ENCODE assay signal across 24 cellular contexts in genomic region chr10:86336341-86336740, GRCh38. TPM values are rescaled to one million over a fixed set of nuclear protein-coding genes. Genes with fewer than 3 reads are reported as not detected.
DNase-seq lines count a peak whose midpoint lies in the region; ATAC-seq and TF ChIP-seq lines count a peak whose summit lies in the region.
"Had no signal": no experiment of that assay in that cellular context is flagged by ENCODE, and none has a peak within 500 bp of the region (broad histone marks: within the 10 kb centered on the region; RNA-seq: fewer than 3 reads in every experiment).

No MANE protein-coding gene starts in this region.

- H3K36me3 Mint-ChIP-seq in glutamatergic neuron (ENCODE audit: unreplicated experiment): no peaks in the 10 kb centered on the region

- H3K36me3 ChIP-seq in gastroesophageal sphincter: no peaks in the 10 kb centered on the region
- H3K36me3 ChIP-seq: BE2C, MG63, SJSA1 had no signal

- intact Hi-C loops in sciatic nerve (cut with DNase I): no loop called here

- H3K4me3 ChIP-seq in gastroesophageal sphincter: no peak overlapping the region
- H3K4me3 ChIP-seq: GM23338, MG63, SJSA1 had no signal

- H3K27me3 ChIP-seq in gastroesophageal sphincter: peaks cover 27% of the 10 kb centered on the region
- H3K27me3 ChIP-seq: BE2C, MG63, SJSA1 had no signal

- peaks cover 8% of the 10 kb centered on the region for H3K27me3 Mint-ChIP-seq in glutamatergic neuron (ENCODE audit: unreplicated experiment)

- peaks cover 2% of the 10 kb centered on the region for H3K4me1 Mint-ChIP-seq in glutamatergic neuron (ENCODE audit: low read depth, unreplicated experiment)

- H3K9me3 ChIP-seq in gastroesophageal sphincter: no peaks in the 10 kb centered on the region
- H3K9me3 ChIP-seq: BE2C, MG63, SJSA1 had no signal

- DNase-seq in NCI-H82 (lab: John Stamatoyannopoulos, UW) (peak; percentile 5), NCI-H82 treated with DMSO at 0.1 percent for 48 hours (lab: John Stamatoyannopoulos, UW; ENCODE audit: unreplicated experiment) (no peak), glutamatergic neuron (peak; percentile 5), sciatic nerve (ENCODE audit: low spot score) (peak; percentile 23), NCI-H1092 (lab: John Stamatoyannopoulos, UW) (no peak), LoVo (ENCODE audit: low spot score) (no peak)
- DNase-seq: 8988T, ACHN, BE2C, H9, KBM-7, MG63, NCI-H1694 treated with DMSO at 0.1 percent for 48 hours, NCI-H2081 treated with DMSO at 0.1 percent for 48 hours, NCI-H2171, NCI-H226, NCI-H510A, PC-3 had no signal

- peaks cover 2% of the 10 kb centered on the region for H3K9me3 Mint-ChIP-seq in glutamatergic neuron (ENCODE audit: unreplicated experiment)

- 77 to 82% methylated on average over 6 of the region's 10 CpGs for WGBS in gastroesophageal sphincter (ENCODE audit: low coverage in 1 of 2), 2 donors

- H3K27ac Mint-ChIP-seq in glutamatergic neuron (ENCODE audit: unreplicated experiment): no peak overlapping the region
- H3K27ac Mint-ChIP-seq: GM23338 had no signal

- no peak overlapping the region for H3K27ac ChIP-seq in gastroesophageal sphincter
- H3K27ac ChIP-seq: SJSA1 had no signal

- no peak overlapping the region for H3K4me3 Mint-ChIP-seq in glutamatergic neuron (ENCODE audit: unreplicated experiment)
- H3K4me3 Mint-ChIP-seq: GM23338, H9 had no signal

- TF ChIP-seq CTCF in glutamatergic neuron (IDR thresholded peaks at IDR 0.05; ENCODE audit: partially characterized antibody, unreplicated experiment): no peak
- TF ChIP-seq CTCF in gastroesophageal sphincter (IDR thresholded peaks at IDR 0.05): no peak

- ATAC-seq in GM18867 (IDR thresholded peaks at IDR 0.05; ENCODE audit: unreplicated experiment) (peak; percentile 36), sciatic nerve (no peak), gastroesophageal sphincter (no peak)
- ATAC-seq: GM23338, PC-3, Right ventricle myocardium inferior had no signal

- TF ChIP-seq EP300 in gastroesophageal sphincter (IDR thresholded peaks at IDR 0.05): no peak

- H3K4me1 ChIP-seq in gastroesophageal sphincter: no peaks in the 10 kb centered on the region
- H3K4me1 ChIP-seq: SJSA1 had no signal

- TF ChIP-seq POLR2A in gastroesophageal sphincter (IDR thresholded peaks at IDR 0.05): no peak

RNA-seq across cellular contexts. Expression of gene GRID1, which starts 30.3 kb away (rescaled TPM):
- total RNA-seq in glutamatergic neuron (ENCODE audit: unreplicated experiment) (8.0 TPM), sciatic nerve (15.4 TPM), gastroesophageal sphincter (1 to 10 TPM; 1.2 to 2.7 (median 1.7) TPM)
- total RNA-seq: LHCN-M2, PC-3 had no signal

Comparison
In these comparisons a context has a peak if more than half of its experiments do, and no peak if none do; other contexts are left out.
1. DNase-seq: peak in NCI-H82 (single experiment), glutamatergic neuron (single experiment) and sciatic nerve (single experiment); none in NCI-H82 treated with DMSO at 0.1 percent for 48 hours (single experiment), NCI-H1092 (single experiment) and LoVo (single experiment).